ENCODE assay signal across 11 cellular contexts in the genomic region with DNA sequence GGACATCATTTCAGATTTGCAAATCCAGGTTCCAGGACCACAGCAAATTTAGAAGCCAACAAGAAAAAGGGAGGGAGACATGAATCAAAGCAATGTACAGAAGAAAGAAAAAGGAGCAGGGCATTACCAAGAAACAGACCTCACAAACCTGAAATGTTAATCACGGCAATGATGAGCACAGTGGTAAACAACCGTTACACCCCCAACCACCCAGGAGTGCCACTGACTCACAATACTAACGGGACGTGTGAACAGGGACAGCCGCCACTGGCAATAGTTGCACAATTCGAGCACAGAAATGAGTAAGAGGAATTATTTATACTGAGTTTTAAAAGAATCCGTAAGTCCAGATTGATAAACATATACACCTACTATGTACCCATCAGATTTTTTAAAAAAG. TPM values are rescaled to one million over a fixed set of nuclear protein-coding genes. Genes with fewer than 3 reads are reported as not detected.
DNase-seq lines count a peak whose midpoint lies in the region; ATAC-seq and TF ChIP-seq lines count a peak whose summit lies in the region.
"Had no signal": no experiment of that assay in that cellular context is flagged by ENCODE, and none has a peak within 500 bp of the region (broad histone marks: within the 10 kb centered on the region; RNA-seq: fewer than 3 reads in every experiment).

No MANE protein-coding gene starts in this region.

- TF ChIP-seq CTCF in body of pancreas (IDR thresholded peaks at IDR 0.05) (no peak), lung (IDR thresholded peaks at IDR 0.05; ENCODE audit: control extremely low read depth, extremely low read depth) (no peak), uterus (IDR thresholded peaks at IDR 0.05) (no peak)

- H3K27ac ChIP-seq in body of pancreas (peak overlapping the region in 2 of 4 donors; percentile 14 to 44), lung (ENCODE audit: low read depth in 1 of 2, low read length in 1 of 2) (peak overlapping the region; percentile 24 to 41), uterus (peak overlapping the region; percentile 33 to 54)

- no peak overlapping the region for H3K4me3 ChIP-seq in body of pancreas
- no peak overlapping the region for H3K4me3 ChIP-seq in lung
- H3K4me3 ChIP-seq in uterus: no peak overlapping the region
- H3K4me3 ChIP-seq: upper lobe of left lung had no signal

- ATAC-seq in body of pancreas: peak; percentile 71
- ATAC-seq in lung (ENCODE audit: insufficient read depth, low FRiP score): no peak
- no peak for ATAC-seq in GM21447 (IDR thresholded peaks at IDR 0.05; ENCODE audit: unreplicated experiment)
- ATAC-seq in GM21423 (IDR thresholded peaks at IDR 0.05; ENCODE audit: unreplicated experiment): no peak

- H3K27me3 ChIP-seq in body of pancreas: no peaks in the 10 kb centered on the region
- H3K27me3 ChIP-seq in lung (ENCODE audit: control insufficient read depth, insufficient read depth): no peaks in the 10 kb centered on the region
- H3K27me3 ChIP-seq in uterus: no peaks in the 10 kb centered on the region
- H3K27me3 ChIP-seq: upper lobe of left lung had no signal

- H3K9me3 ChIP-seq in body of pancreas (no peaks in the 10 kb centered on the region), lung (ENCODE audit: control insufficient read depth in 2 of 2, insufficient read depth in 1 of 2, low read length in 1 of 2) (no peaks in the 10 kb centered on the region), uterus (no peaks in the 10 kb centered on the region)
- H3K9me3 ChIP-seq: upper lobe of left lung had no signal

- intact Hi-C loops in body of pancreas (cut with DNase I): no loop called here
- intact Hi-C loops in uterus (cut with DNase I; ENCODE audit: low total_unique reads): no loop called here

- 23 to 24% methylated on average over 7 of the region's 7 CpGs for WGBS in body of pancreas, 2 donors
- WGBS in lung, 2 donors: 23 to 29% methylated on average over 7 of the region's 7 CpGs

- TF ChIP-seq POLR2A in body of pancreas (IDR thresholded peaks at IDR 0.05) (no peak), uterus (IDR thresholded peaks at IDR 0.05) (no peak)

- H3K4me1 ChIP-seq in body of pancreas: peaks cover 55% of the 10 kb centered on the region
- peaks cover 18 to 35% of the 10 kb centered on the region in 2 donors for H3K4me1 ChIP-seq in lung (ENCODE audit: control insufficient read depth in 2 of 2, insufficient read depth in 2 of 2, low read length in 2 of 2)
- H3K4me1 ChIP-seq in uterus: peaks cover 13 to 15% of the 10 kb centered on the region in 2 donors

- H3K36me3 ChIP-seq in body of pancreas (replicated peaks in 1 of 2; ENCODE audit: insufficient read depth in 1 of 2, low read depth in 2 of 2): peaks cover 8 to 12% of the 10 kb centered on the region in 2 donors
- H3K36me3 ChIP-seq in lung (ENCODE audit: control insufficient read depth in 2 of 2, insufficient read depth in 2 of 2, low read length in 2 of 2): peaks cover 16 to 31% of the 10 kb centered on the region in 2 donors
- no peaks in the 10 kb centered on the region for H3K36me3 ChIP-seq in uterus

- peak; percentile 57 for DNase-seq in stimulated activated CD4-positive, alpha-beta T cell treated with anti-CD3 and anti-CD28 coated beads, Interleukin-15, amount 100 ng/mL, for 24 hours
- no peak for DNase-seq in stimulated activated CD4-positive, alpha-beta T cell treated with anti-CD3 and anti-CD28 coated beads, Interleukin-12 subunit alpha, Interleukin-12 subunit beta, amount 100 ng/mL, for 4 hours
- peak; percentile 43 to 73 (median 60) for DNase-seq in body of pancreas
- DNase-seq in lung (ENCODE audit: low spot score): no peak
- peak in 1 of 2 donors; percentile 45 for DNase-seq in uterus
- no peak for DNase-seq in GM19240 (ENCODE audit: insufficient read length, low spot score)
- DNase-seq: naive B cell, NCI-H526 treated with DMSO at 0.1 percent for 48 hours had no signal

RNA-seq across cellular contexts. Expression of a gene that starts 13.8 kb away (rescaled TPM):
- total RNA-seq in body of pancreas: 10 to 100 TPM; 66.4 to 79.4 TPM
- 100 to 1,000 TPM; 169 to 180 TPM for total RNA-seq in lung
- 10 to 100 TPM; 33.3 to 55.8 TPM for polyA plus RNA-seq in lung
- total RNA-seq in uterus: 100 to 1,000 TPM; 110 to 299 (median 189) TPM

Comparison
In these comparisons a context has a peak if more than half of its experiments do, and no peak if none do; other contexts are left out.
1. DNase-seq: peak in stimulated activated CD4-positive, alpha-beta T cell treated with anti-CD3 and anti-CD28 coated beads, Interleukin-15, amount 100 ng/mL, for 24 hours (single experiment) and body of pancreas (4 of 4); none in stimulated activated CD4-positive, alpha-beta T cell treated with anti-CD3 and anti-CD28 coated beads, Interleukin-12 subunit alpha, Interleukin-12 subunit beta, amount 100 ng/mL, for 4 hours (single experiment), lung (single experiment) and GM19240 (single experiment).